Comparison of ENCODE assay signal across 27 cellular contexts in genomic region chr6:60643870-60644269, GRCh38.
"Had no signal": no experiment of that assay in that cellular context is flagged by ENCODE, and none has a peak within 500 bp of the region (broad histone marks: within the 10 kb centered on the region; RNA-seq: fewer than 3 reads in every experiment).

No MANE protein-coding gene starts in this region.

- ATAC-seq: effector memory CD8-positive, alpha-beta T cell; gastroesophageal sphincter; stimulated activated effector memory CD8-positive, alpha-beta T cell treated with anti-CD3 and anti-CD28 coated beads, Interleukin-12 subunit alpha, Interleukin-12 subunit beta, amount 100 ng/mL, for 72 hours; stimulated activated naive CD8-positive, alpha-beta T cell treated with anti-CD3 and anti-CD28 coated beads, Interleukin-15, amount 100 ng/mL, for 72 hours had no signal

- H3K9me3 ChIP-seq: ascending aorta, gastroesophageal sphincter, neutrophil, prostate gland, sigmoid colon, vagina had no signal

- H3K4me1 ChIP-seq: ascending aorta, gastroesophageal sphincter, left ventricle myocardium inferior, prostate gland, sigmoid colon, upper lobe of left lung, vagina had no signal

- H3K27me3 ChIP-seq: ascending aorta, dorsolateral prefrontal cortex, gastroesophageal sphincter, hepatocyte, neutrophil, sigmoid colon, upper lobe of left lung, vagina had no signal

- H3K4me3 ChIP-seq: ascending aorta, coronary artery, dorsolateral prefrontal cortex, gastroesophageal sphincter, hepatocyte, left ventricle myocardium inferior, prostate gland, sigmoid colon, upper lobe of left lung, vagina had no signal

- DNase-seq: activated CD4-positive, alpha-beta memory T cell treated with anti-CD3 and anti-CD28 coated beads for 36 hours; activated CD4-positive, alpha-beta T cell treated with anti-CD3 and anti-CD28 coated beads, Interleukin-2, amount 10 ng/mL, durations not matched to agents 24 days and 14 days; activated CD4-positive, CD25-positive, alpha-beta regulatory T cell treated with anti-CD3 and anti-CD28 coated beads, Interleukin-2, amount 50 U/mL, for 72 hours; activated CD8-positive, alpha-beta memory T cell treated with anti-CD3 and anti-CD28 coated beads, Interleukin-2, amount 50 U/mL, for 4 hours; activated gamma-delta T cell; activated naive CD4-positive, alpha-beta T cell treated with anti-CD3 and anti-CD28 coated beads, Interleukin-2, amount 10 ng/mL, durations not matched to agents 7 days and 5 days; activated naive CD8-positive, alpha-beta T cell treated with anti-CD3 and anti-CD28 coated beads, Interleukin-2, amount 10 ng/mL, durations not matched to agents 7 days and 5 days; activated T-cell treated with anti-CD3 and anti-CD28 coated beads, Interleukin-2, amount 50 U/mL, for 1 hour; dorsolateral prefrontal cortex; effector memory CD8-positive, alpha-beta T cell; left ventricle myocardium inferior; retina; sigmoid colon; small intestine; stimulated activated CD4-positive, alpha-beta T cell treated with anti-CD3 and anti-CD28 coated beads, Interleukin-4, amount 100 ng/mL, for 24 hours; stimulated activated naive CD8-positive, alpha-beta T cell treated with anti-CD3 and anti-CD28 coated beads, Interleukin-15, amount 100 ng/mL, for 72 hours; substantia nigra; upper lobe of left lung had no signal

- H3K27ac ChIP-seq: ascending aorta, coronary artery, dorsolateral prefrontal cortex, gastroesophageal sphincter, hepatocyte, left ventricle myocardium inferior, neutrophil, prostate gland, sigmoid colon, upper lobe of left lung, vagina, VCaP had no signal

- H3K36me3 ChIP-seq: ascending aorta, gastroesophageal sphincter, left ventricle myocardium inferior, neutrophil, prostate gland, sigmoid colon, upper lobe of left lung, vagina had no signal
